ENCODE assay signal across 26 cellular contexts in the genomic region with DNA sequence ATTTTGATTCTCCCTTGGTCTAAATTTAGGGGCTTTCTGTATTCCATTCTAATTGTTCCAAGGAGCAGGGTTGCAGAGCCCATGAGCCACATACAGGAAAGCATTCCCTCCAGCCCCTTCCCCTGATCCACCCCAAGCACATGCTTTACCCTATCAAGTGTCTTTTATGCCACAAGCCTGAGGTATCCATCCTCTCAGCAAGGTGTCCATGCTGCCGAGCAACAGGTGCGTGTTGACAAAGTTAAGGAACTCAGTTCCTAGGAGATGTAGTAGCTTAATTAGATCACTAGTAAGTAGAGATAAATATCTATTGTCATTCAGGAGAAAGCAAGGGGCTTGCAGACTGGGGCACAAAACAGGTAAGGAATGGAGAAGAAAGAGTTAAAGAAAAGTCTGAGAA.
"Had no signal": no experiment of that assay in that cellular context is flagged by ENCODE, and none has a peak within 500 bp of the region (broad histone marks: within the 10 kb centered on the region; RNA-seq: fewer than 3 reads in every experiment).

No MANE protein-coding gene starts in this region.

- H3K36me3 Mint-ChIP-seq: naive B cell had no signal

- ATAC-seq: effector memory CD8-positive, alpha-beta T cell; heart right ventricle; left ventricle myocardium superior; lower lobe of right lung; pancreas; right lobe of liver; stimulated activated naive CD8-positive, alpha-beta T cell treated with anti-CD3 and anti-CD28 coated beads, Interleukin-15, amount 100 ng/mL, for 72 hours; upper lobe of right lung had no signal

- H3K9me3 Mint-ChIP-seq: effector memory CD8-positive, alpha-beta T cell; naive B cell; nephron progenitor cell; stimulated activated naive CD8-positive, alpha-beta T cell treated with anti-CD3 and anti-CD28 coated beads, Interleukin-15, amount 100 ng/mL, for 72 hours had no signal

- H3K4me3 ChIP-seq: coronary artery, esophagus squamous epithelium, heart right ventricle, lower lobe of right lung, pancreas, right lobe of liver, smooth muscle cell, suprapubic skin, transverse colon, upper lobe of right lung, uterus had no signal

- DNase-seq: effector memory CD8-positive, alpha-beta T cell; erythroblast; esophagus squamous epithelium; foreskin melanocyte; glutamatergic neuron; heart right ventricle; hippocampal formation; left ventricle myocardium superior; lower lobe of right lung; naive B cell; nephron progenitor cell; pancreas; right lobe of liver; stimulated activated CD4-positive, alpha-beta T cell treated with anti-CD3 and anti-CD28 coated beads, Interleukin-12 subunit alpha, Interleukin-12 subunit beta, amount 100 ng/mL, for 4 hours; stimulated activated CD4-positive, alpha-beta T cell treated with anti-CD3 and anti-CD28 coated beads, Interleukin-1b, Interleukin-23, amount 100 ng/mL, for 48 hours; stimulated activated CD4-positive, alpha-beta T cell treated with anti-CD3 and anti-CD28 coated beads, Interleukin-4, amount 100 ng/mL, for 1 hour; stimulated activated CD8-positive, alpha-beta memory T cell treated with anti-CD3 and anti-CD28 coated beads, Interleukin-4, amount 100 ng/mL, for 48 hours; stimulated activated naive CD4-positive, alpha-beta T cell; stimulated activated naive CD8-positive, alpha-beta T cell treated with anti-CD3 and anti-CD28 coated beads, Interleukin-15, amount 100 ng/mL, for 72 hours; transverse colon; upper lobe of right lung; uterus had no signal

- H3K36me3 ChIP-seq: esophagus squamous epithelium, heart right ventricle, lower lobe of right lung, pancreas, right lobe of liver, suprapubic skin, transverse colon, upper lobe of right lung, uterus had no signal

- H3K27ac Mint-ChIP-seq: effector memory CD8-positive, alpha-beta T cell; naive B cell; nephron progenitor cell; progenitor cell of endocrine pancreas; stimulated activated naive CD8-positive, alpha-beta T cell treated with anti-CD3 and anti-CD28 coated beads, Interleukin-15, amount 100 ng/mL, for 72 hours had no signal

- H3K4me1 ChIP-seq: esophagus squamous epithelium, right lobe of liver, suprapubic skin, uterus had no signal

- H3K9me3 ChIP-seq: esophagus squamous epithelium, heart right ventricle, lower lobe of right lung, pancreas, right lobe of liver, suprapubic skin, transverse colon, upper lobe of right lung, uterus had no signal

- H3K4me3 Mint-ChIP-seq: effector memory CD8-positive, alpha-beta T cell; naive B cell; nephron progenitor cell; stimulated activated naive CD8-positive, alpha-beta T cell treated with anti-CD3 and anti-CD28 coated beads, Interleukin-15, amount 100 ng/mL, for 72 hours had no signal

- H3K27ac ChIP-seq: coronary artery, esophagus squamous epithelium, heart right ventricle, lower lobe of right lung, pancreas, right lobe of liver, suprapubic skin, transverse colon, upper lobe of right lung, uterus had no signal

- H3K27me3 ChIP-seq: esophagus squamous epithelium, heart right ventricle, pancreas, right lobe of liver, suprapubic skin, transverse colon, upper lobe of right lung, uterus had no signal

- H3K4me1 Mint-ChIP-seq: naive B cell, nephron progenitor cell had no signal
